In genomic region chr2:28619213-28620196, GRCh38 we compare ENCODE assay signal across 11 cellular contexts.
DNase-seq lines count a peak whose midpoint lies in the region; ATAC-seq and TF ChIP-seq lines count a peak whose summit lies in the region.
"Had no signal": no experiment of that assay in that cellular context is flagged by ENCODE, and none has a peak within 500 bp of the region (broad histone marks: within the 10 kb centered on the region; RNA-seq: fewer than 3 reads in every experiment).

No MANE protein-coding gene starts in this region.

- H3K9ac ChIP-seq in GM23248 = no peak overlapping the region

- no peaks in the 10 kb centered on the region for H3K36me3 ChIP-seq in GM23248 (ENCODE audit: low read depth)
- H3K36me3 ChIP-seq: tibial nerve had no signal

- 77 to 84% methylated on average over 10 of the region's 10 CpGs for WGBS in GM23248 (ENCODE audit: low coverage in 1 of 2, low lambda C conversion rate in 2 of 2, missing lambda C conversion rate in 2 of 2), 2 experiments

- H3K4me2 ChIP-seq in GM23248 (ENCODE audit: unreplicated experiment) = no peak overlapping the region

- peak overlapping the region; percentile 99 for H3K27ac Mint-ChIP-seq in T-helper 2 cell treated with Interferon-gamma antibody and Interleukin-4, amounts not matched to agents 5 μg/mL and 100 μg/mL, for 36 hours
- H3K27ac Mint-ChIP-seq in WTC11 = peak overlapping the region; percentile 50; the same call in 1 of the 2 replicates
- peak overlapping the region; percentile 30 to 97 (median 97) for H3K27ac Mint-ChIP-seq in immature natural killer cell
- H3K27ac Mint-ChIP-seq in stimulated activated naive B cell treated with anti-CD40 and anti-IgM and Interleukin-4, amounts not matched to agents 10 μg/mL and 1 μg/mL and 100 μg/mL, for 72 hours = peak overlapping the region; percentile 7

- no peak for TF ChIP-seq CTCF in WTC11 (IDR thresholded peaks at IDR 0.05)

- no peak overlapping the region for H3K4me3 ChIP-seq in GM23248
- H3K4me3 ChIP-seq: tibial nerve had no signal

- H3K79me2 ChIP-seq in GM23248 (ENCODE audit: insufficient read depth) = no peaks in the 10 kb centered on the region

- peaks cover 69% of the 10 kb centered on the region for H3K4me1 Mint-ChIP-seq in T-helper 2 cell treated with Interferon-gamma antibody and Interleukin-4, amounts not matched to agents 5 μg/mL and 100 μg/mL, for 36 hours (ENCODE audit: low read depth)
- H3K4me1 Mint-ChIP-seq in WTC11 (peaks cover 30% of the 10 kb centered on the region), immature natural killer cell (peaks cover 50 to 56% of the 10 kb centered on the region in 2 donors)
- peaks cover 35 to 44% of the 10 kb centered on the region in 2 donors for H3K4me1 Mint-ChIP-seq in stimulated activated naive B cell treated with anti-CD40 and anti-IgM and Interleukin-4, amounts not matched to agents 10 μg/mL and 1 μg/mL and 100 μg/mL, for 72 hours

- CTCF ChIA-PET in WTC11 (lab: Charles Lee) = interaction anchor here (0.7 to 2.2 kb wide), 3 partner anchors 12 to 26 kb away, joined by 3 to 9 read pairs (median 7); no protein-coding TSS in a partner anchor

- H3K9me2 ChIP-seq in GM23248 (ENCODE audit: insufficient read depth) = no peaks in the 10 kb centered on the region

- POLR2A ChIA-PET in WTC11 (lab: Charles Lee) = no interaction called here

- peaks cover 1% of the 10 kb centered on the region for H3K36me3 Mint-ChIP-seq in T-helper 2 cell treated with Interferon-gamma antibody and Interleukin-4, amounts not matched to agents 5 μg/mL and 100 μg/mL, for 36 hours (ENCODE audit: low read depth)
- H3K36me3 Mint-ChIP-seq in WTC11 (no peaks in the 10 kb centered on the region), immature natural killer cell (no peaks in the 10 kb centered on the region)
- H3K36me3 Mint-ChIP-seq in stimulated activated naive B cell treated with anti-CD40 and anti-IgM and Interleukin-4, amounts not matched to agents 10 μg/mL and 1 μg/mL and 100 μg/mL, for 72 hours = no peaks in the 10 kb centered on the region

- H3K27me3 Mint-ChIP-seq in T-helper 2 cell treated with Interferon-gamma antibody and Interleukin-4, amounts not matched to agents 5 μg/mL and 100 μg/mL, for 36 hours (ENCODE audit: low read depth) = no peaks in the 10 kb centered on the region
- no peaks in the 10 kb centered on the region; the same call in 1 of the 2 replicates for H3K27me3 Mint-ChIP-seq in WTC11 (ENCODE audit: low read depth)
- H3K27me3 Mint-ChIP-seq in immature natural killer cell (ENCODE audit: low read depth in 3 of 3) = peaks cover 2 to 6% (median 3%) of the 10 kb centered on the region in 3 donors
- peaks cover 0 to 5% of the 10 kb centered on the region in 2 donors for H3K27me3 Mint-ChIP-seq in stimulated activated naive B cell treated with anti-CD40 and anti-IgM and Interleukin-4, amounts not matched to agents 10 μg/mL and 1 μg/mL and 100 μg/mL, for 72 hours

- in situ Hi-C loops in GM23248 (cut with MboI) = no loop called here

- H3K4me3 Mint-ChIP-seq in T-helper 2 cell treated with Interferon-gamma antibody and Interleukin-4, amounts not matched to agents 5 μg/mL and 100 μg/mL, for 36 hours = no peak overlapping the region
- no peak overlapping the region for H3K4me3 Mint-ChIP-seq in WTC11
- peak overlapping the region in 2 of 5 donors; percentile 42 to 61 for H3K4me3 Mint-ChIP-seq in immature natural killer cell
- H3K4me3 Mint-ChIP-seq in stimulated activated naive B cell treated with anti-CD40 and anti-IgM and Interleukin-4, amounts not matched to agents 10 μg/mL and 1 μg/mL and 100 μg/mL, for 72 hours = no peak overlapping the region

- H3K27ac ChIP-seq in GM23248 = no peak overlapping the region

- no peak for ATAC-seq in WTC11
- no peak for ATAC-seq in stimulated activated naive B cell treated with anti-CD40 and anti-IgM and Interleukin-4, amounts not matched to agents 10 μg/mL and 1 μg/mL and 100 μg/mL, for 72 hours (replicated peaks)

- 0 out of 2 replicates have a peak, but pooled peaks cover 6% of the 10 kb centered on the region for H3F3A ChIP-seq in GM23248 (ENCODE audit: insufficient read depth)

- H3K9me3 Mint-ChIP-seq in T-helper 2 cell treated with Interferon-gamma antibody and Interleukin-4, amounts not matched to agents 5 μg/mL and 100 μg/mL, for 36 hours = peaks cover 5% of the 10 kb centered on the region
- H3K9me3 Mint-ChIP-seq in WTC11 = no peaks in the 10 kb centered on the region
- no peaks in the 10 kb centered on the region for H3K9me3 Mint-ChIP-seq in immature natural killer cell
- peaks cover 0 to 2% of the 10 kb centered on the region in 2 donors for H3K9me3 Mint-ChIP-seq in stimulated activated naive B cell treated with anti-CD40 and anti-IgM and Interleukin-4, amounts not matched to agents 10 μg/mL and 1 μg/mL and 100 μg/mL, for 72 hours

- H2AFZ ChIP-seq in GM23248 = no peak overlapping the region

- no peaks in the 10 kb centered on the region for H4K20me1 ChIP-seq in GM23248 (ENCODE audit: insufficient read depth)

- no peaks in the 10 kb centered on the region for H3K9me3 ChIP-seq in GM23248 (ENCODE audit: low read depth)
- H3K9me3 ChIP-seq: tibial nerve had no signal

- no peaks in the 10 kb centered on the region for H3K27me3 ChIP-seq in GM23248 (replicated peaks; ENCODE audit: insufficient read depth)
- H3K27me3 ChIP-seq: tibial nerve had no signal

- no peak for DNase-seq in T-helper 2 cell treated with Interferon-gamma antibody and Interleukin-4, amounts not matched to agents 5 μg/mL and 100 μg/mL, for 36 hours (ENCODE audit: low spot score)
- no peak for DNase-seq in T-helper 2 cell
- no peak for DNase-seq in WTC11 (ENCODE audit: low spot score)
- no peak for DNase-seq in immature natural killer cell
- DNase-seq in stimulated activated naive B cell treated with anti-CD40 and anti-IgM and Interleukin-4, amounts not matched to agents 10 μg/mL and 1 μg/mL and 100 μg/mL, for 72 hours = no peak
- no peak for DNase-seq in NCI-H146 treated with DMSO at 0.1 percent for 48 hours (lab: John Stamatoyannopoulos, UW; ENCODE audit: unreplicated experiment)
- DNase-seq in GM23248 = no peak
- no peak for DNase-seq in stimulated activated CD4-positive, alpha-beta T cell treated with anti-CD3 and anti-CD28 coated beads, Interleukin-2, amount 100 ng/mL, for 24 hours
- DNase-seq: NCI-H2171 treated with DMSO at 0.1 percent for 48 hours; stimulated activated CD4-positive, alpha-beta T cell treated with anti-CD3 and anti-CD28 coated beads, Interleukin-4, amount 100 ng/mL, for 24 hours had no signal

- H3K4me1 ChIP-seq in GM23248 (ENCODE audit: insufficient read depth) = peaks cover 10% of the 10 kb centered on the region

TF ChIP-seq in WTC11, 78 proteins besides CTCF, POLR2A, EP300 and RAD21 (continues in another document):
- TF ChIP-seq ZNF219 (CRISPR knock-in tag; IDR thresholded peaks at IDR 0.05; ENCODE audit: borderline replicate concordance) = no peak
- no peak for TF ChIP-seq ZSCAN18 (CRISPR knock-in tag; IDR thresholded peaks at IDR 0.05)
- TF ChIP-seq ZNF532 (CRISPR knock-in tag; IDR thresholded peaks at IDR 0.05; ENCODE audit: borderline replicate concordance) = no peak
- no peak for TF ChIP-seq MYBL2 (CRISPR knock-in tag; IDR thresholded peaks at IDR 0.05)
- TF ChIP-seq JUN (CRISPR knock-in tag; IDR thresholded peaks at IDR 0.05) = no peak
- no peak for TF ChIP-seq IRF2 (CRISPR knock-in tag; IDR thresholded peaks at IDR 0.05; ENCODE audit: borderline replicate concordance, low read depth)
- TF ChIP-seq FOXJ3 (CRISPR knock-in tag; IDR thresholded peaks at IDR 0.05; ENCODE audit: borderline replicate concordance) = no peak
- no peak for TF ChIP-seq SMAD4 (CRISPR knock-in tag; IDR thresholded peaks at IDR 0.05)
- TF ChIP-seq CBFB (CRISPR knock-in tag; IDR thresholded peaks at IDR 0.05; ENCODE audit: low read depth) = no peak

Comparison
In these comparisons a context has a peak if more than half of its experiments do, and no peak if none do; other contexts are left out.
1. H3K27ac Mint-ChIP-seq: peak in every context shown above with its lines; median percentile 99 in T-helper 2 cell treated with Interferon-gamma antibody and Interleukin-4, amounts not matched to agents 5 μg/mL and 100 μg/mL, for 36 hours; 97 in immature natural killer cell; 50 in WTC11; 7 in stimulated activated naive B cell treated with anti-CD40 and anti-IgM and Interleukin-4, amounts not matched to agents 10 μg/mL and 1 μg/mL and 100 μg/mL, for 72 hours.